In the genomic region with DNA sequence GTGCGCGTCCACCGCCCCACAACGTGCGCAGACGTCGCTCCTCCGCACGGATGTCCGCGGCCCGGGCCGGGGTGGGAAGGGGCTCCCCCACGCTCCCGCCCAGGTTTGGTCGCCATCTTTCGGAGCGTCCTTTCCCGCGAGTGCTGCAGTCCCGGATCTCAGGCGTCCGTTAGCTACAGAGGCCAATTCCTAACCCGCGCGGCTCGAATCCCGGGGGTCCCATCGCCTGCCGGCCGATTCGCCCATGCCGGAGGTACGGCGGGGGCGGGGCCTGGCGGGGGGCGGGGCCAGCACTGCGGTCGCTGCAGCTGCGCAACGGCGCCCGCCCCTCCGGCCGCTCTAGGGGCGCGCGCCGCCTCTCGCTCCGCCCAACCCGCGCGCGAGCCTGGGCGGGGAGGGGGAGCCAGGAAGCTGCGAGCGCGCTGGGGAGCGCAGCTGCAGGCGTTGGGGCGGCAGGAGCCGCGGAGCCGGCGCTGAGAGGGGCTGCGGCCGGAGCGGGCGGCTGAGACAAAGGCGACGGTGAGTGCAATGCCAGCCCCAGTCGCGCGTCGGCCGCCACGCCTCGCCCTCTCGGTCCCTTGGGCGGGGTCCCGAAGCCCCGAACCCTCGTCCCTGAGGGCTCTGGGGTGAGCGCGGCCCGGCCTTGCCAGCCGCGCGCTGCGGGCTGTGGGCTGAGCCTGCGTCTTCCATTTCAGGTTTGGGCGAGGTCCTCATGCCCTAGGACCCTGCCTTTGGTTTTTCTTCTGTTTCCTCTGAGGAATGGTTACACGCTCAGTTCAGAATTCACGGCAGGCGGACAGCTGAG, we compare ENCODE assay signal across 8 cellular contexts. TPM values are rescaled to one million over a fixed set of nuclear protein-coding genes. Genes with fewer than 3 reads are reported as not detected.
DNase-seq lines count a peak whose midpoint lies in the region; ATAC-seq and TF ChIP-seq lines count a peak whose summit lies in the region.

A gene with protein sequence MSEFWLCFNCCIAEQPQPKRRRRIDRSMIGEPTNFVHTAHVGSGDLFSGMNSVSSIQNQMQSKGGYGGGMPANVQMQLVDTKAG (plus strand): TSS at position 406 of the 805 bp plus-strand sequence. CDS start 95,441 bp downstream, outside the sequence.

- DNase-seq in DND-41 (peak; percentile 88), KG1 (lab: John Stamatoyannopoulos, UW) (peak; percentile 28), activated gamma-delta T cell treated with Interleukin-2 at 50 U/mL for 16 hours (peak; percentile 82), fibroblast of villous mesenchyme (ENCODE audit: low read depth) (peak; percentile 83), neural crest cell (ENCODE audit: low read depth, low spot score) (peak; percentile 72)

- H3K4me1 ChIP-seq in DND-41 (ENCODE audit: insufficient read depth, low read length) (peaks cover 47% of the 10 kb centered on the region), stomach smooth muscle (ENCODE audit: control insufficient read depth, insufficient read depth, low read length) (no peaks in the 10 kb centered on the region)

- H3K36me3 Mint-ChIP-seq in neural crest cell (ENCODE audit: low read depth), result no peaks in the 10 kb centered on the region

- TF ChIP-seq POLR2A in Raji (IDR thresholded peaks at IDR 0.05; ENCODE audit: insufficient read depth, low read depth, low read length), result peak; percentile 92

- peak within 1 kb of the TSS; percentile 98 for H3K4me3 Mint-ChIP-seq in neural crest cell

- H3K9me3 ChIP-seq in DND-41 (ENCODE audit: insufficient read depth, low read length, severe bottlenecking) (no peaks in the 10 kb centered on the region), stomach smooth muscle (ENCODE audit: control insufficient read depth in 2 of 2, low read length in 2 of 2) (no peaks in the 10 kb centered on the region)

- ATAC-seq in DND-41 (ENCODE audit: insufficient read depth, low read depth), result peak; percentile 88
- peak; percentile 80 for ATAC-seq in GM21717 (IDR thresholded peaks at IDR 0.05; ENCODE audit: unreplicated experiment)

- H3K27me3 ChIP-seq in DND-41 (ENCODE audit: insufficient read depth, low read length, poor library complexity) (no peaks in the 10 kb centered on the region), stomach smooth muscle (ENCODE audit: control insufficient read depth in 1 of 2, insufficient read depth in 2 of 2, low read length in 2 of 2) (no peaks in the 10 kb centered on the region)

- H3K9me3 Mint-ChIP-seq in neural crest cell, result no peaks in the 10 kb centered on the region

- peak within 1 kb of the TSS; percentile 83 for H3K4me2 ChIP-seq in DND-41 (ENCODE audit: insufficient read depth, low read length)

- peaks cover 26% of the 10 kb centered on the region for H3K4me1 Mint-ChIP-seq in neural crest cell

- H3K4me3 ChIP-seq in DND-41 (ENCODE audit: low read depth in 1 of 2, low read length in 2 of 2) (peak within 1 kb of the TSS; percentile 61 to 90), fibroblast of villous mesenchyme (ENCODE audit: low read depth, low read length) (peak within 1 kb of the TSS; percentile 85), stomach smooth muscle (ENCODE audit: low read length in 2 of 2) (peak within 1 kb of the TSS; percentile 90 to 91)

- H3K9ac ChIP-seq in DND-41 (ENCODE audit: low read depth, low read length), result peak within 1 kb of the TSS; percentile 80
- peak within 1 kb of the TSS; percentile 81 to 87 for H3K9ac ChIP-seq in stomach smooth muscle (ENCODE audit: low read length in 2 of 2)

- TF ChIP-seq CTCF in DND-41 (IDR thresholded peaks at IDR 0.05; ENCODE audit: borderline replicate concordance, extremely low read depth, low read length, poor library complexity, severe bottlenecking), result no peak
- no peak for TF ChIP-seq CTCF in fibroblast of villous mesenchyme (IDR thresholded peaks at IDR 0.05; ENCODE audit: insufficient read depth, low read depth, low read length)
- peak; percentile 14 for TF ChIP-seq CTCF in neural crest cell (conservative IDR thresholded peaks at IDR 0.05)

- H3K27ac Mint-ChIP-seq in neural crest cell (ENCODE audit: unreplicated experiment), result peak within 1 kb of the TSS; percentile 99

- no peaks in the 10 kb centered on the region for H3K27me3 Mint-ChIP-seq in neural crest cell (ENCODE audit: low read depth)

- peaks cover 2% of the 10 kb centered on the region for H3K36me3 ChIP-seq in DND-41 (ENCODE audit: insufficient read depth, low read length)
- no peaks in the 10 kb centered on the region for H3K36me3 ChIP-seq in stomach smooth muscle (ENCODE audit: control insufficient read depth in 2 of 2, insufficient read depth in 2 of 2, low read length in 2 of 2)

- H3K27ac ChIP-seq in DND-41 (ENCODE audit: low read length) (peak within 1 kb of the TSS; percentile 81), stomach smooth muscle (ENCODE audit: low read length) (peak within 1 kb of the TSS; percentile 13)

- H3K79me2 ChIP-seq in DND-41 (ENCODE audit: insufficient read depth, low read length), result peaks cover 57% of the 10 kb centered on the region

- H2AFZ ChIP-seq in DND-41 (ENCODE audit: low read depth, low read length), result peak within 1 kb of the TSS; percentile 76

- H4K20me1 ChIP-seq in DND-41 (ENCODE audit: insufficient read depth, low read length), result peaks cover 13% of the 10 kb centered on the region; the same call in 1 of the 2 replicates

RNA-seq across cellular contexts. Expression of the gene that starts here (rescaled TPM):
- total RNA-seq in fibroblast of villous mesenchyme (25.1 and 33.2 TPM in 2 replicates), neural crest cell (24.1 and 25.5 TPM in 2 replicates)

Comparison
In these comparisons a context has a peak if more than half of its experiments do, and no peak if none do; other contexts are left out.
1. Peak in every context shown above with its lines: DNase-seq, ATAC-seq, H3K4me3 ChIP-seq and H3K27ac ChIP-seq.
2. DNase-seq: peak in every context shown above with its lines; median percentile 88 in DND-41; 83 in fibroblast of villous mesenchyme; 82 in activated gamma-delta T cell treated with Interleukin-2 at 50 U/mL for 16 hours; 72 in neural crest cell; 28 in KG1.